ENCODE assay signal across 1 cellular context in the genomic region with DNA sequence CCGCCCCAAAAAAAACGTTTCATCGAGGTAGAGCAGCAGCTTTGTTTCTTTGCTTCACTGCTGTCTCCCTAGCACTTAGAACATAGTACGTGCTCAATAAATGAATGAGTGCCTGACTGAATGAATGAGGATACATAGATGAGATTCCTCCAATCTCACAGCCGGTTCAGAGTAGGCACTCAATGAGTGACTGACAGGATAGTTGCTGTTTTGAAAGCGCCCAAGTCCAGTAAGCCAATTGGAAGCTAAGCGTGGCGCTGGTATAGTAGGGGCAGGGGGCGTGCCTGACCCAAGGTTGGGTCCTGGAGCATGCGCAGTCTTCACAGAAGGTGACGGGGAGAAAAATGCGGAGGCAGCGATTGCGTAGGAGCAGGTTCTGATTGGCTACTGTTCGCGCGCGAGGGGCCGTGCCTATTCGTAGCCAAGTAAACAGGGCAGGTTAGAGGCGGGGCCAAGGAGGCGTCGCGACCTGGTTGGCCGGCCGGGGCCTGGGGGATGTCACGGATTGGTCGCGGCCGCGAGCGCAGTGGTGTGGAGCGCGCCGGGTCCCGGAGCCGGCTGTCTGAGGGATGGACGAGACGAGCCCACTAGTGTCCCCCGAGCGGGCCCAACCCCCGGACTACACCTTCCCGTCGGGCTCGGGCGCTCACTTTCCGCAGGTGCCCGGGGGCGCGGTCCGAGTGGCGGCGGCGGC.
TF ChIP-seq lines count a peak whose summit lies in the region.

A gene (plus strand): TSS at position 498 of the 694 bp plus-strand sequence. CDS start 72 bp downstream, at position 570.

TF ChIP-seq in WTC11, 78 proteins besides CTCF, POLR2A, EP300 and RAD21 (continued from another document):
- TF ChIP-seq, protein P1, sequence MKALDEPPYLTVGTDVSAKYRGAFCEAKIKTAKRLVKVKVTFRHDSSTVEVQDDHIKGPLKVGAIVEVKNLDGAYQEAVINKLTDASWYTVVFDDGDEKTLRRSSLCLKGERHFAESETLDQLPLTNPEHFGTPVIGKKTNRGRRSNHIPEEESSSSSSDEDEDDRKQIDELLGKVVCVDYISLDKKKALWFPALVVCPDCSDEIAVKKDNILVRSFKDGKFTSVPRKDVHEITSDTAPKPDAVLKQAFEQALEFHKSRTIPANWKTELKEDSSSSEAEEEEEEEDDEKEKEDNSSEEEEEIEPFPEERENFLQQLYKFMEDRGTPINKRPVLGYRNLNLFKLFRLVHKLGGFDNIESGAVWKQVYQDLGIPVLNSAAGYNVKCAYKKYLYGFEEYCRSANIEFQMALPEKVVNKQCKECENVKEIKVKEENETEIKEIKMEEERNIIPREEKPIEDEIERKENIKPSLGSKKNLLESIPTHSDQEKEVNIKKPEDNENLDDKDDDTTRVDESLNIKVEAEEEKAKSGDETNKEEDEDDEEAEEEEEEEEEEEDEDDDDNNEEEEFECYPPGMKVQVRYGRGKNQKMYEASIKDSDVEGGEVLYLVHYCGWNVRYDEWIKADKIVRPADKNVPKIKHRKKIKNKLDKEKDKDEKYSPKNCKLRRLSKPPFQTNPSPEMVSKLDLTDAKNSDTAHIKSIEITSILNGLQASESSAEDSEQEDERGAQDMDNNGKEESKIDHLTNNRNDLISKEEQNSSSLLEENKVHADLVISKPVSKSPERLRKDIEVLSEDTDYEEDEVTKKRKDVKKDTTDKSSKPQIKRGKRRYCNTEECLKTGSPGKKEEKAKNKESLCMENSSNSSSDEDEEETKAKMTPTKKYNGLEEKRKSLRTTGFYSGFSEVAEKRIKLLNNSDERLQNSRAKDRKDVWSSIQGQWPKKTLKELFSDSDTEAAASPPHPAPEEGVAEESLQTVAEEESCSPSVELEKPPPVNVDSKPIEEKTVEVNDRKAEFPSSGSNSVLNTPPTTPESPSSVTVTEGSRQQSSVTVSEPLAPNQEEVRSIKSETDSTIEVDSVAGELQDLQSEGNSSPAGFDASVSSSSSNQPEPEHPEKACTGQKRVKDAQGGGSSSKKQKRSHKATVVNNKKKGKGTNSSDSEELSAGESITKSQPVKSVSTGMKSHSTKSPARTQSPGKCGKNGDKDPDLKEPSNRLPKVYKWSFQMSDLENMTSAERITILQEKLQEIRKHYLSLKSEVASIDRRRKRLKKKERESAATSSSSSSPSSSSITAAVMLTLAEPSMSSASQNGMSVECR (CRISPR knock-in tag; IDR thresholded peaks at IDR 0.05; ENCODE audit: borderline replicate concordance) = no peak
- TF ChIP-seq ZNF219 (CRISPR knock-in tag; IDR thresholded peaks at IDR 0.05; ENCODE audit: borderline replicate concordance) = no peak
- TF ChIP-seq KAT7 (CRISPR knock-in tag; IDR thresholded peaks at IDR 0.05; ENCODE audit: borderline replicate concordance) = no peak
- no peak for TF ChIP-seq FOXJ3 (CRISPR knock-in tag; IDR thresholded peaks at IDR 0.05; ENCODE audit: borderline replicate concordance)
- no peak for TF ChIP-seq ZNF138 (CRISPR knock-in tag; conservative IDR thresholded peaks at IDR 0.05)
- TF ChIP-seq RELA (CRISPR knock-in tag; IDR thresholded peaks at IDR 0.05; ENCODE audit: borderline replicate concordance) = no peak
- TF ChIP-seq, protein P2, sequence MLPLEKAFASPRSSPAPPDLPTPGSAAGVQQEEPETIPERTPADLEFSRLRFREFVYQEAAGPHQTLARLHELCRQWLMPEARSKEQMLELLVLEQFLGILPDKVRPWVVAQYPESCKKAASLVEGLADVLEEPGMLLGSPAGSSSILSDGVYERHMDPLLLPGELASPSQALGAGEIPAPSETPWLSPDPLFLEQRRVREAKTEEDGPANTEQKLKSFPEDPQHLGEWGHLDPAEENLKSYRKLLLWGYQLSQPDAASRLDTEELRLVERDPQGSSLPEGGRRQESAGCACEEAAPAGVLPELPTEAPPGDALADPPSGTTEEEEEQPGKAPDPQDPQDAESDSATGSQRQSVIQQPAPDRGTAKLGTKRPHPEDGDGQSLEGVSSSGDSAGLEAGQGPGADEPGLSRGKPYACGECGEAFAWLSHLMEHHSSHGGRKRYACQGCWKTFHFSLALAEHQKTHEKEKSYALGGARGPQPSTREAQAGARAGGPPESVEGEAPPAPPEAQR (CRISPR knock-in tag; IDR thresholded peaks at IDR 0.05) = no peak
- no peak for TF ChIP-seq ESRRA (CRISPR knock-in tag; IDR thresholded peaks at IDR 0.05; ENCODE audit: borderline replicate concordance)
- TF ChIP-seq TEAD1 (CRISPR knock-in tag; IDR thresholded peaks at IDR 0.05) = no peak
- TF ChIP-seq, protein P3, sequence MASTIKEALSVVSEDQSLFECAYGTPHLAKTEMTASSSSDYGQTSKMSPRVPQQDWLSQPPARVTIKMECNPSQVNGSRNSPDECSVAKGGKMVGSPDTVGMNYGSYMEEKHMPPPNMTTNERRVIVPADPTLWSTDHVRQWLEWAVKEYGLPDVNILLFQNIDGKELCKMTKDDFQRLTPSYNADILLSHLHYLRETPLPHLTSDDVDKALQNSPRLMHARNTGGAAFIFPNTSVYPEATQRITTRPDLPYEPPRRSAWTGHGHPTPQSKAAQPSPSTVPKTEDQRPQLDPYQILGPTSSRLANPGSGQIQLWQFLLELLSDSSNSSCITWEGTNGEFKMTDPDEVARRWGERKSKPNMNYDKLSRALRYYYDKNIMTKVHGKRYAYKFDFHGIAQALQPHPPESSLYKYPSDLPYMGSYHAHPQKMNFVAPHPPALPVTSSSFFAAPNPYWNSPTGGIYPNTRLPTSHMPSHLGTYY (CRISPR knock-in tag; IDR thresholded peaks at IDR 0.05) = no peak
- no peak for TF ChIP-seq SOX15 (CRISPR knock-in tag; IDR thresholded peaks at IDR 0.05)
- TF ChIP-seq, protein P4, sequence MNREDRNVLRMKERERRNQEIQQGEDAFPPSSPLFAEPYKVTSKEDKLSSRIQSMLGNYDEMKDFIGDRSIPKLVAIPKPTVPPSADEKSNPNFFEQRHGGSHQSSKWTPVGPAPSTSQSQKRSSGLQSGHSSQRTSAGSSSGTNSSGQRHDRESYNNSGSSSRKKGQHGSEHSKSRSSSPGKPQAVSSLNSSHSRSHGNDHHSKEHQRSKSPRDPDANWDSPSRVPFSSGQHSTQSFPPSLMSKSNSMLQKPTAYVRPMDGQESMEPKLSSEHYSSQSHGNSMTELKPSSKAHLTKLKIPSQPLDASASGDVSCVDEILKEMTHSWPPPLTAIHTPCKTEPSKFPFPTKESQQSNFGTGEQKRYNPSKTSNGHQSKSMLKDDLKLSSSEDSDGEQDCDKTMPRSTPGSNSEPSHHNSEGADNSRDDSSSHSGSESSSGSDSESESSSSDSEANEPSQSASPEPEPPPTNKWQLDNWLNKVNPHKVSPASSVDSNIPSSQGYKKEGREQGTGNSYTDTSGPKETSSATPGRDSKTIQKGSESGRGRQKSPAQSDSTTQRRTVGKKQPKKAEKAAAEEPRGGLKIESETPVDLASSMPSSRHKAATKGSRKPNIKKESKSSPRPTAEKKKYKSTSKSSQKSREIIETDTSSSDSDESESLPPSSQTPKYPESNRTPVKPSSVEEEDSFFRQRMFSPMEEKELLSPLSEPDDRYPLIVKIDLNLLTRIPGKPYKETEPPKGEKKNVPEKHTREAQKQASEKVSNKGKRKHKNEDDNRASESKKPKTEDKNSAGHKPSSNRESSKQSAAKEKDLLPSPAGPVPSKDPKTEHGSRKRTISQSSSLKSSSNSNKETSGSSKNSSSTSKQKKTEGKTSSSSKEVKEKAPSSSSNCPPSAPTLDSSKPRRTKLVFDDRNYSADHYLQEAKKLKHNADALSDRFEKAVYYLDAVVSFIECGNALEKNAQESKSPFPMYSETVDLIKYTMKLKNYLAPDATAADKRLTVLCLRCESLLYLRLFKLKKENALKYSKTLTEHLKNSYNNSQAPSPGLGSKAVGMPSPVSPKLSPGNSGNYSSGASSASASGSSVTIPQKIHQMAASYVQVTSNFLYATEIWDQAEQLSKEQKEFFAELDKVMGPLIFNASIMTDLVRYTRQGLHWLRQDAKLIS (CRISPR knock-in tag; IDR thresholded peaks at IDR 0.05; ENCODE audit: borderline replicate concordance) = no peak
- TF ChIP-seq, protein P5, sequence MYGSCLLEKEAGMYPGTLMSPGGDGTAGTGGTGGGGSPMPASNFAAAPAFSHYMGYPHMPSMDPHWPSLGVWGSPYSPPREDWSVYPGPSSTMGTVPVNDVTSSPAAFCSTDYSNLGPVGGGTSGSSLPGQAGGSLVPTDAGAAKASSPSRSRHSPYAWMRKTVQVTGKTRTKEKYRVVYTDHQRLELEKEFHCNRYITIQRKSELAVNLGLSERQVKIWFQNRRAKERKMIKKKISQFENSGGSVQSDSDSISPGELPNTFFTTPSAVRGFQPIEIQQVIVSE (CRISPR knock-in tag; IDR thresholded peaks at IDR 0.05; ENCODE audit: borderline replicate concordance) = no peak
- TF ChIP-seq, protein P6, sequence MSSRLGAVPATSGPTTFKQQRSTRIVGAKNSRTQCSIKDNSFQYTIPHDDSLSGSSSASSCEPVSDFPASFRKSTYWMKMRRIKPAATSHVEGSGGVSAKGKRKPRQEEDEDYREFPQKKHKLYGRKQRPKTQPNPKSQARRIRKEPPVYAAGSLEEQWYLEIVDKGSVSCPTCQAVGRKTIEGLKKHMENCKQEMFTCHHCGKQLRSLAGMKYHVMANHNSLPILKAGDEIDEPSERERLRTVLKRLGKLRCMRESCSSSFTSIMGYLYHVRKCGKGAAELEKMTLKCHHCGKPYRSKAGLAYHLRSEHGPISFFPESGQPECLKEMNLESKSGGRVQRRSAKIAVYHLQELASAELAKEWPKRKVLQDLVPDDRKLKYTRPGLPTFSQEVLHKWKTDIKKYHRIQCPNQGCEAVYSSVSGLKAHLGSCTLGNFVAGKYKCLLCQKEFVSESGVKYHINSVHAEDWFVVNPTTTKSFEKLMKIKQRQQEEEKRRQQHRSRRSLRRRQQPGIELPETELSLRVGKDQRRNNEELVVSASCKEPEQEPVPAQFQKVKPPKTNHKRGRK (CRISPR knock-in tag; IDR thresholded peaks at IDR 0.05; ENCODE audit: borderline replicate concordance) = no peak
- TF ChIP-seq, protein P7, sequence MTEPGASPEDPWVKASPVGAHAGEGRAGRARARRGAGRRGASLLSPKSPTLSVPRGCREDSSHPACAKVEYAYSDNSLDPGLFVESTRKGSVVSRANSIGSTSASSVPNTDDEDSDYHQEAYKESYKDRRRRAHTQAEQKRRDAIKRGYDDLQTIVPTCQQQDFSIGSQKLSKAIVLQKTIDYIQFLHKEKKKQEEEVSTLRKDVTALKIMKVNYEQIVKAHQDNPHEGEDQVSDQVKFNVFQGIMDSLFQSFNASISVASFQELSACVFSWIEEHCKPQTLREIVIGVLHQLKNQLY (CRISPR knock-in tag; IDR thresholded peaks at IDR 0.05) = no peak
- TF ChIP-seq ZNF263 (CRISPR knock-in tag; IDR thresholded peaks at IDR 0.05; ENCODE audit: low read depth) = no peak
- TF ChIP-seq FOXK1 (CRISPR knock-in tag; IDR thresholded peaks at IDR 0.05) = peak; percentile 98
- TF ChIP-seq, protein P8, sequence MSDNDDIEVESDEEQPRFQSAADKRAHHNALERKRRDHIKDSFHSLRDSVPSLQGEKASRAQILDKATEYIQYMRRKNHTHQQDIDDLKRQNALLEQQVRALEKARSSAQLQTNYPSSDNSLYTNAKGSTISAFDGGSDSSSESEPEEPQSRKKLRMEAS (CRISPR knock-in tag; IDR thresholded peaks at IDR 0.05) = 0 out of 2 replicates have a peak, but pooled peaks have one; percentile 48
- TF ChIP-seq NR1H2 (CRISPR knock-in tag; IDR thresholded peaks at IDR 0.05) = no peak
- TF ChIP-seq CREM (CRISPR knock-in tag; IDR thresholded peaks at IDR 0.05) = no peak
- TF ChIP-seq, protein P9, sequence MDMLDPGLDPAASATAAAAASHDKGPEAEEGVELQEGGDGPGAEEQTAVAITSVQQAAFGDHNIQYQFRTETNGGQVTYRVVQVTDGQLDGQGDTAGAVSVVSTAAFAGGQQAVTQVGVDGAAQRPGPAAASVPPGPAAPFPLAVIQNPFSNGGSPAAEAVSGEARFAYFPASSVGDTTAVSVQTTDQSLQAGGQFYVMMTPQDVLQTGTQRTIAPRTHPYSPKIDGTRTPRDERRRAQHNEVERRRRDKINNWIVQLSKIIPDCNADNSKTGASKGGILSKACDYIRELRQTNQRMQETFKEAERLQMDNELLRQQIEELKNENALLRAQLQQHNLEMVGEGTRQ (CRISPR knock-in tag; IDR thresholded peaks at IDR 0.05) = no peak
- no peak for TF ChIP-seq ZBTB21 (CRISPR knock-in tag; IDR thresholded peaks at IDR 0.05; ENCODE audit: borderline replicate concordance)
- TF ChIP-seq, protein P10, sequence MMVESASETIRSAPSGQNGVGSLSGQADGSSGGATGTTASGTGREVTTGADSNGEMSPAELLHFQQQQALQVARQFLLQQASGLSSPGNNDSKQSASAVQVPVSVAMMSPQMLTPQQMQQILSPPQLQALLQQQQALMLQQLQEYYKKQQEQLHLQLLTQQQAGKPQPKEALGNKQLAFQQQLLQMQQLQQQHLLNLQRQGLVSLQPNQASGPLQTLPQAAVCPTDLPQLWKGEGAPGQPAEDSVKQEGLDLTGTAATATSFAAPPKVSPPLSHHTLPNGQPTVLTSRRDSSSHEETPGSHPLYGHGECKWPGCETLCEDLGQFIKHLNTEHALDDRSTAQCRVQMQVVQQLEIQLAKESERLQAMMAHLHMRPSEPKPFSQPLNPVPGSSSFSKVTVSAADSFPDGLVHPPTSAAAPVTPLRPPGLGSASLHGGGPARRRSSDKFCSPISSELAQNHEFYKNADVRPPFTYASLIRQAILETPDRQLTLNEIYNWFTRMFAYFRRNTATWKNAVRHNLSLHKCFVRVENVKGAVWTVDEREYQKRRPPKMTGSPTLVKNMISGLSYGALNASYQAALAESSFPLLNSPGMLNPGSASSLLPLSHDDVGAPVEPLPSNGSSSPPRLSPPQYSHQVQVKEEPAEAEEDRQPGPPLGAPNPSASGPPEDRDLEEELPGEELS (CRISPR knock-in tag; IDR thresholded peaks at IDR 0.05) = peak; percentile 69; the same call in 1 of the 2 replicates
TF ChIP-seq in WTC11: peak in this region for 6.
